In genomic region chr2:170201262-170201661, GRCh38 we compare ENCODE assay signal across 1 cellular context.
TF ChIP-seq lines count a peak whose summit lies in the region.

No MANE protein-coding gene starts in this region.

TF ChIP-seq in HepG2, 621 proteins besides CTCF, POLR2A, EP300 and RAD21 (continued from another document):
- TF ChIP-seq ZNF776 (CRISPR knock-in tag; IDR thresholded peaks at IDR 0.05) = no peak
TF ChIP-seq in HepG2: peak in this region for 1.
